In the genomic region with DNA sequence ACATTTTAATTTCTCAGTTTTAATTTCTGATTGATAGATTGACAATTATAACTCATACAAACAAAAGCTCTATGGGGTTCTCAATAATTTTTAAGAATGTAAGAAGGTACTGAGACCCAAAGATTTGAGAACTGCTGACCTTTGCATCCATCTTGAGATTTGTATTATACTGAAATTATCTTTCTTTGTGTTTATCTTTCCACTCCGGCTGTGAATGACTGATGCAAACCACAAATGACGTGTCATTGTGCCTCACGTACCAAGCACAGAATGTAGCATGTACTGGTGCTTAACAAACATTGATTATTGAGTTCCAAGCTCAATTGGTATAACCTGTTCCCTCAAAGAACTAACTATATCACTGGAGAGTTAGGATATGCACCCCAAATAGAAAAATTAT, we compare ENCODE assay signal across 15 cellular contexts.
DNase-seq lines count a peak whose midpoint lies in the region; ATAC-seq and TF ChIP-seq lines count a peak whose summit lies in the region.
"Had no signal": no experiment of that assay in that cellular context is flagged by ENCODE, and none has a peak within 500 bp of the region (broad histone marks: within the 10 kb centered on the region; RNA-seq: fewer than 3 reads in every experiment).

No MANE protein-coding gene starts in this region.

- H3K27ac Mint-ChIP-seq in HFFc6 (no peak overlapping the region), CD14-positive monocyte (no peak overlapping the region)
- H3K27ac Mint-ChIP-seq: CD8-positive, alpha-beta T cell; T-cell had no signal

- intact Hi-C loops in CD14-positive monocyte (cut with micrococcal nuclease), result no loop called here
- intact Hi-C loops in vagina (cut with DNase I), result loop anchor here (10.0 kb wide), 1 partner anchor 70 kb away; no protein-coding TSS in a partner anchor

- TF ChIP-seq POLR2A in Peyer's patch (IDR thresholded peaks at IDR 0.05), result no peak
- TF ChIP-seq POLR2A in vagina (IDR thresholded peaks at IDR 0.05), result no peak

- H3K27me3 Mint-ChIP-seq in HFFc6 (ENCODE audit: insufficient read depth), result no peaks in the 10 kb centered on the region; the same call in 1 of the 2 replicates
- no peaks in the 10 kb centered on the region for H3K27me3 Mint-ChIP-seq in CD14-positive monocyte (ENCODE audit: low read depth in 3 of 3)
- H3K27me3 Mint-ChIP-seq: T-cell had no signal

- no peaks in the 10 kb centered on the region for H3K27me3 ChIP-seq in RWPE2 (ENCODE audit: insufficient read depth, poor library complexity, severe bottlenecking)
- H3K27me3 ChIP-seq in Peyer's patch, result no peaks in the 10 kb centered on the region
- H3K27me3 ChIP-seq in vagina, result no peaks in the 10 kb centered on the region
- H3K27me3 ChIP-seq: cardiac muscle cell had no signal

- no peak overlapping the region for H3K4me3 ChIP-seq in RWPE2 (ENCODE audit: severe bottlenecking)
- no peak overlapping the region for H3K4me3 ChIP-seq in Peyer's patch
- H3K4me3 ChIP-seq in vagina, result no peak overlapping the region
- H3K4me3 ChIP-seq: cardiac muscle cell, HAP-1, skin epidermis, thoracic aorta had no signal

- TF ChIP-seq CTCF in HFFc6 (IDR thresholded peaks at IDR 0.05) (no peak), RWPE2 (IDR thresholded peaks at IDR 0.05; ENCODE audit: poor library complexity, severe bottlenecking) (no peak), Peyer's patch (IDR thresholded peaks at IDR 0.05) (no peak), CD14-positive monocyte (IDR thresholded peaks at IDR 0.05) (no peak), vagina (IDR thresholded peaks at IDR 0.05) (no peak)

- ATAC-seq in RWPE2 (ENCODE audit: low read depth), result 0 out of 3 replicates have a peak, but pooled peaks have one; percentile 21
- no peak for ATAC-seq in GM21381 (IDR thresholded peaks at IDR 0.05; ENCODE audit: unreplicated experiment)
- ATAC-seq: CD8-positive, alpha-beta T cell; T-cell had no signal

- H3K4me1 Mint-ChIP-seq in HFFc6 (ENCODE audit: low read depth) (peaks cover 61% of the 10 kb centered on the region), CD14-positive monocyte (no peaks in the 10 kb centered on the region)

- H3K36me3 ChIP-seq in RWPE2 (ENCODE audit: low read depth) (no peaks in the 10 kb centered on the region), Peyer's patch (no peaks in the 10 kb centered on the region), vagina (no peaks in the 10 kb centered on the region)
- H3K36me3 ChIP-seq: cardiac muscle cell, HAP-1, thoracic aorta had no signal

- H3K9me3 Mint-ChIP-seq in HFFc6, result peaks cover 22% of the 10 kb centered on the region
- H3K9me3 Mint-ChIP-seq in CD14-positive monocyte, result peaks cover 0 to 10% (median 2%) of the 10 kb centered on the region in 7 donors

- H3K4me3 Mint-ChIP-seq in HFFc6 (no peak overlapping the region), CD14-positive monocyte (no peak overlapping the region)
- H3K4me3 Mint-ChIP-seq: CD8-positive, alpha-beta T cell; T-cell had no signal

- H3K36me3 Mint-ChIP-seq in HFFc6 (ENCODE audit: low read depth), result peaks cover 35% of the 10 kb centered on the region
- H3K36me3 Mint-ChIP-seq in CD14-positive monocyte, result no peaks in the 10 kb centered on the region

- H3K27ac ChIP-seq in RWPE2 (ENCODE audit: poor library complexity, severe bottlenecking) (no peak overlapping the region), Peyer's patch (no peak overlapping the region), vagina (no peak overlapping the region)
- H3K27ac ChIP-seq: cardiac muscle cell, skin epidermis, thoracic aorta had no signal

- peaks cover 14% of the 10 kb centered on the region for H3K4me1 ChIP-seq in RWPE2 (ENCODE audit: insufficient read depth, poor library complexity, severe bottlenecking)
- no peaks in the 10 kb centered on the region for H3K4me1 ChIP-seq in Peyer's patch
- H3K4me1 ChIP-seq in vagina, result peaks cover 19% of the 10 kb centered on the region
- H3K4me1 ChIP-seq: HAP-1 had no signal

- H3K9me3 ChIP-seq in RWPE2 (ENCODE audit: severe bottlenecking) (no peaks in the 10 kb centered on the region), Peyer's patch (no peaks in the 10 kb centered on the region), vagina (no peaks in the 10 kb centered on the region)
- H3K9me3 ChIP-seq: HAP-1 had no signal

- peak; percentile 48 for DNase-seq in HFFc6
- no peak for DNase-seq in RWPE2 (ENCODE audit: low spot score)
- peak; percentile 19 for DNase-seq in dermis blood vessel endothelial cell
- peak; percentile 9 for DNase-seq in renal cortical epithelial cell (ENCODE audit: low read depth)
- no peak for DNase-seq in Peyer's patch
- DNase-seq in CD14-positive monocyte (ENCODE audit: low spot score), result no peak
- DNase-seq in vagina (ENCODE audit: extremely low spot score in 2 of 2), result no peak
- DNase-seq: CD8-positive, alpha-beta T cell; NCI-H1048; T-cell had no signal

Comparison
In these comparisons a context has a peak if more than half of its experiments do, and no peak if none do; other contexts are left out.
1. DNase-seq: peak in HFFc6 (single experiment), dermis blood vessel endothelial cell (single experiment) and renal cortical epithelial cell (single experiment); none in RWPE2 (single experiment), Peyer's patch (0 of 3), CD14-positive monocyte (single experiment) and vagina (0 of 2).